21 cellular contexts compared by ENCODE assay signal in the genomic region with DNA sequence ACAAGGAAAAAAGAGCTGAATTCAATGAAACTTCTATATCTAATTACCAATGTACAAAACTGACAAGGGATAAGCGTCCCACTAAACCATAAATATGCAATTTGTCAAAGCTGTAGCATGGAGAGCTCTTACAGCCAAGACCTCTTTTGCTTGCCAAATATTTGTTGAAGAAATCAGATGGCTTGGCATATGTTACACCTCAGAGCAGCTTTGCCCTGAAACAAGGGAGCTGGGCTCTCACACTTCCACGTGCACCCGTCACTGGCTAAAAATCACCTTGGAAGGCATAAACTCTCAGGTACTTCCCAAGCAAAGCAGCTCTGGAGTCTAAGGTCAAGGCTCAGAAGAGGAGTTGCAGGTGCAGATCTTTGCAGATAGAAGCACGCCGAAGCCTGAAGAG.
DNase-seq lines count a peak whose midpoint lies in the region; ATAC-seq, FAIRE-seq and TF ChIP-seq lines count a peak whose summit lies in the region.
"Had no signal": no experiment of that assay in that cellular context is flagged by ENCODE, and none has a peak within 500 bp of the region (broad histone marks: within the 10 kb centered on the region; RNA-seq: fewer than 3 reads in every experiment).

No MANE protein-coding gene starts in this region.

- DNase-seq in NCI-H1092 treated with DMSO at 0.1 percent for 48 hours (lab: John Stamatoyannopoulos, UW) (peak; percentile 10), NCI-H1092 (lab: John Stamatoyannopoulos, UW) (no peak), NCI-H1694 (lab: John Stamatoyannopoulos, UW) (peak; percentile 61), astrocyte of the hippocampus (ENCODE audit: low read depth, low spot score) (peak; percentile 22), pancreas (no peak), HTR-8/SVneo (ENCODE audit: insufficient read length, low spot score) (no peak), DMS153 (lab: John Stamatoyannopoulos, UW) (no peak)
- DNase-seq: AML-193, EL, GOT3, NCI-H187 treated with DMSO at 0.1 percent for 48 hours, NCI-H774, RPMI8226, SIG-M5 had no signal

- TF ChIP-seq CTCF in pancreas (IDR thresholded peaks at IDR 0.05) = no peak

- ATAC-seq in pancreas (peak in 3 of 4 donors; percentile 29 to 56 (median 47)), HG03439 (IDR thresholded peaks at IDR 0.05; ENCODE audit: unreplicated experiment) (no peak)
- ATAC-seq: HCT116, SK-N-SH treated with all-trans-retinoic acid at 6 μM for 48 hours had no signal

- no peaks in the 10 kb centered on the region for H3K36me3 ChIP-seq in pancreas

- H3K4me1 ChIP-seq in pancreas = no peaks in the 10 kb centered on the region

- H3K27me3 ChIP-seq in pancreas = no peaks in the 10 kb centered on the region

- no peaks in the 10 kb centered on the region for H3K9me3 ChIP-seq in pancreas

- no peak overlapping the region for H3K27ac ChIP-seq in pancreas
- H3K27ac ChIP-seq: 22Rv1, C4-2B had no signal

- no peak overlapping the region for H3K4me3 ChIP-seq in pancreas

- 37 to 43% methylated on average over 5 of the region's 5 CpGs for WGBS in pancreas, 2 donors

- intact Hi-C loops in pancreas (cut with DNase I) = no loop called here

- FAIRE-seq in pancreas (lab: Jason Lieb, UNC) (no peak), HTR-8/SVneo (lab: Jason Lieb, UNC) (no peak)
- FAIRE-seq: GM12891, GM18507 had no signal

Comparison
In these comparisons a context has a peak if more than half of its experiments do, and no peak if none do; other contexts are left out.
1. DNase-seq: peak in NCI-H1092 treated with DMSO at 0.1 percent for 48 hours (single experiment), NCI-H1694 (single experiment) and astrocyte of the hippocampus (single experiment); none in NCI-H1092 (single experiment), pancreas (0 of 6), HTR-8/SVneo (single experiment) and DMS153 (single experiment).